ENCODE assay signal across 8 cellular contexts in genomic region chr4:78703079-78703478, GRCh38.
"Had no signal": no experiment of that assay in that cellular context is flagged by ENCODE, and none has a peak within 500 bp of the region (broad histone marks: within the 10 kb centered on the region; RNA-seq: fewer than 3 reads in every experiment).

No MANE protein-coding gene starts in this region.

- ATAC-seq: GM12878 had no signal

- DNase-seq: GDM1, GF-D8 had no signal

- FAIRE-seq: G401.6, GM12878, GM12891, GM12892, GM18507, GM19239 had no signal

- H3K4me3 ChIP-seq: GM12878 had no signal
